Comparison of ENCODE assay signal across 11 cellular contexts in genomic region chr20:14333734-14334133, GRCh38. TPM values are rescaled to one million over a fixed set of nuclear protein-coding genes. Genes with fewer than 3 reads are reported as not detected.
DNase-seq lines count a peak whose midpoint lies in the region; ATAC-seq, FAIRE-seq and TF ChIP-seq lines count a peak whose summit lies in the region.
"Had no signal": no experiment of that assay in that cellular context is flagged by ENCODE, and none has a peak within 500 bp of the region (broad histone marks: within the 10 kb centered on the region; RNA-seq: fewer than 3 reads in every experiment).

No MANE protein-coding gene starts in this region.

- ATAC-seq in right lobe of liver, result no peak
- ATAC-seq in HG02884 (IDR thresholded peaks at IDR 0.05; ENCODE audit: unreplicated experiment), result no peak
- no peak for ATAC-seq in HG03520 (IDR thresholded peaks at IDR 0.05; ENCODE audit: unreplicated experiment)
- ATAC-seq: activated CD4-positive, CD25-positive, alpha-beta regulatory T cell treated with anti-CD3 and anti-CD28 coated beads, Interleukin-2, amount 50 U/mL, for 24 hours had no signal

- H3K27ac ChIP-seq in right lobe of liver, result no peak overlapping the region
- peak overlapping the region in 3 of 4 donors; percentile 47 to 84 (median 82) for H3K27ac ChIP-seq in sigmoid colon
- H3K27ac ChIP-seq: pancreas, tibial artery had no signal

- WGBS in right lobe of liver (ENCODE audit: insufficient coverage, low coverage, low lambda C conversion rate, missing lambda C conversion rate), result 17% methylated on average over 3 of the region's 3 CpGs
- 27 to 44% methylated on average over 3 of the region's 3 CpGs for WGBS in sigmoid colon, 2 donors

- H3K36me3 ChIP-seq in bronchial epithelial cell (ENCODE audit: control insufficient read depth, insufficient read depth, low read length) (no peaks in the 10 kb centered on the region), right lobe of liver (no peaks in the 10 kb centered on the region), sigmoid colon (peaks cover 0 to under 1% (median 0%) of the 10 kb centered on the region in 4 donors)
- H3K36me3 ChIP-seq: pancreas, tibial artery had no signal

- H3K4me1 Mint-ChIP-seq in chondrocyte (ENCODE audit: low read depth), result peaks cover 32% of the 10 kb centered on the region

- no peak overlapping the region for H3K27ac Mint-ChIP-seq in chondrocyte (ENCODE audit: unreplicated experiment)

- TF ChIP-seq EP300 in sigmoid colon (IDR thresholded peaks at IDR 0.05), result no peak

- peaks cover 0 to 22% (median 0%) of the 10 kb centered on the region in 4 donors for H3K4me1 ChIP-seq in right lobe of liver
- peaks cover 0 to 22% (median 10%) of the 10 kb centered on the region in 4 donors for H3K4me1 ChIP-seq in sigmoid colon
- H3K4me1 ChIP-seq: pancreas had no signal

- no peak overlapping the region for H3K4me3 Mint-ChIP-seq in chondrocyte (ENCODE audit: unreplicated experiment)

- intact Hi-C loops in right lobe of liver (cut with DNase I) (no loop called here), sigmoid colon (cut with DNase I) (loop anchor here (10.0 kb wide), 1 partner anchor 1321 kb away; no protein-coding TSS in a partner anchor)

- H3K9me3 Mint-ChIP-seq in chondrocyte (ENCODE audit: low read depth), result no peaks in the 10 kb centered on the region

- peaks cover 10% of the 10 kb centered on the region for H3K27me3 Mint-ChIP-seq in chondrocyte (ENCODE audit: low read depth)

- TF ChIP-seq CTCF in bronchial epithelial cell (IDR thresholded peaks at IDR 0.05; ENCODE audit: insufficient read depth, low read length, severe bottlenecking), result no peak
- no peak for TF ChIP-seq CTCF in right lobe of liver (IDR thresholded peaks at IDR 0.05)
- TF ChIP-seq CTCF in sigmoid colon (IDR thresholded peaks at IDR 0.05), result no peak
- TF ChIP-seq CTCF in chondrocyte (IDR thresholded peaks at IDR 0.05), result no peak

- H3K27me3 ChIP-seq in bronchial epithelial cell (ENCODE audit: control insufficient read depth, insufficient read depth, low read length) (no peaks in the 10 kb centered on the region), right lobe of liver (no peaks in the 10 kb centered on the region), sigmoid colon (no peaks in the 10 kb centered on the region)
- H3K27me3 ChIP-seq: pancreas, tibial artery had no signal

- peak overlapping the region; percentile 74 for H3K4me3 ChIP-seq in bronchial epithelial cell (ENCODE audit: low read depth, low read length)
- peak overlapping the region in 2 of 3 donors; percentile 22 to 56 for H3K4me3 ChIP-seq in right lobe of liver
- H3K4me3 ChIP-seq in sigmoid colon, result peak overlapping the region; percentile 0 to 58 (median 52)
- H3K4me3 ChIP-seq: pancreas, tibial artery had no signal

- H3K9me3 ChIP-seq in right lobe of liver, result no peaks in the 10 kb centered on the region
- no peaks in the 10 kb centered on the region for H3K9me3 ChIP-seq in sigmoid colon
- H3K9me3 ChIP-seq: pancreas, tibial artery had no signal

- DNase-seq in GM18507 (ENCODE audit: extremely low spot score, insufficient read length, low read depth), result no peak
- DNase-seq in bronchial epithelial cell (ENCODE audit: low read depth), result no peak
- no peak for DNase-seq in right lobe of liver
- no peak for DNase-seq in sigmoid colon
- no peak for DNase-seq in GM19238 (ENCODE audit: insufficient read length, low spot score)
- DNase-seq in chondrocyte (ENCODE audit: low spot score), result no peak
- DNase-seq: tibial artery had no signal

- H3K36me3 Mint-ChIP-seq in chondrocyte (ENCODE audit: low read depth), result no peaks in the 10 kb centered on the region

- FAIRE-seq in GM18507 (lab: Jason Lieb, UNC), result peak; percentile 9
- FAIRE-seq in bronchial epithelial cell (lab: Jason Lieb, UNC), result no peak
- FAIRE-seq: pancreas had no signal

- no peak for TF ChIP-seq POLR2A in right lobe of liver (IDR thresholded peaks at IDR 0.05)
- TF ChIP-seq POLR2A in sigmoid colon (IDR thresholded peaks at IDR 0.05), result no peak

RNA-seq across cellular contexts. Expression of gene FLRT3, which starts 3.7 kb away (rescaled TPM):
- total RNA-seq in bronchial epithelial cell (17.1 and 20.7 TPM in 2 replicates), right lobe of liver (10 to 100 TPM in 3 of 6 experiments, 1 to 10 TPM in 3; 3.5 to 15.2 (median 11.3) TPM), sigmoid colon (1 to 10 TPM; 1.7 to 9.6 (median 6.0) TPM), chondrocyte (1.5 to 1.7 TPM (median 1.7 TPM) in 3 replicates)
- under 1 TPM in 2 of 3 donors, not detected in 1; under 0.01 to 0.89 TPM for polyA plus RNA-seq in sigmoid colon

Comparison
In these comparisons a context has a peak if more than half of its experiments do, and no peak if none do; other contexts are left out.
1. H3K27ac ChIP-seq: peak in sigmoid colon (3 of 4); none in right lobe of liver (0 of 3).
2. Peak in every context shown above with its lines, with median percentiles within 50 percentile points of each other: H3K4me3 ChIP-seq.